ENCODE assay signal across 1 cellular context in genomic region chr15:41424809-41425208, GRCh38.
TF ChIP-seq lines count a peak whose summit lies in the region.

No MANE protein-coding gene starts in this region.

TF ChIP-seq in HepG2, 621 proteins besides CTCF, POLR2A, EP300 and RAD21:
- TF ChIP-seq SRF (IDR thresholded peaks at IDR 0.05; ENCODE audit: low read depth, low read length) (no peak), FOXM1 (CRISPR knock-in tag; IDR thresholded peaks at IDR 0.05) (no peak), SMYD3 (CRISPR knock-in tag; IDR thresholded peaks at IDR 0.05) (no peak), ZNF431 (CRISPR knock-in tag; IDR thresholded peaks at IDR 0.05; ENCODE audit: borderline replicate concordance, low read depth) (no peak), ZNF639 (CRISPR knock-in tag; conservative IDR thresholded peaks at IDR 0.05) (no peak), ETV6 (CRISPR knock-in tag; conservative IDR thresholded peaks at IDR 0.05) (no peak), SNAPC4 (CRISPR knock-in tag; IDR thresholded peaks at IDR 0.05) (no peak), ZNF788 (CRISPR knock-in tag; IDR thresholded peaks at IDR 0.05; ENCODE audit: borderline replicate concordance) (no peak), ZNF280D (CRISPR knock-in tag; IDR thresholded peaks at IDR 0.05) (no peak), ZNF563 (CRISPR knock-in tag; IDR thresholded peaks at IDR 0.05) (no peak), ZNF414 (CRISPR knock-in tag; IDR thresholded peaks at IDR 0.05) (no peak), TFAP4 (IDR thresholded peaks at IDR 0.05; ENCODE audit: borderline replicate concordance, low read depth) (no peak), SNAPC5 (CRISPR knock-in tag; IDR thresholded peaks at IDR 0.05; ENCODE audit: borderline replicate concordance) (no peak), ZNF546 (CRISPR knock-in tag; conservative IDR thresholded peaks at IDR 0.05) (no peak), ZNF513 (CRISPR knock-in tag; conservative IDR thresholded peaks at IDR 0.05) (no peak), ATAD3A (CRISPR knock-in tag; IDR thresholded peaks at IDR 0.05) (no peak), ADNP (CRISPR knock-in tag; IDR thresholded peaks at IDR 0.05) (no peak)
